ENCODE assay signal across 20 cellular contexts in the genomic region with DNA sequence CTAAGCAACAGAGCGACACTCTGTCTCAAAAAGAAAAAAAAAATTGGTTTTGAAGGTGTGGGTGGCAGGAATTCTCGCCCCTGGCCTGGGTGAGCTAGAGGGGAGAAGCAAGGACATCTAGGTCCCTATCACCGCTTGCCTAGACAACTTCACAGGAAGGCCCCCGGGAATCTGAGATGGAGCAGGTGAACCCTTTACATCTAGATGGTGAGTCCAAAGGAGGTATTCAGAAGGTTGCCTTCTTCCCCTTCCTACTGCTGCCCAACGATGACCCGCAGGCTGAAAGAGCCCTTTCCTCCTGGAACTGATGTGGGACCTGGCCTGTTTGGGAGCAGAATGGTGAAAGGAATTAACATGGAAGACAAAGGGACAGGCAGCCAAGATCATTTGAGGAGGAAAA. TPM values are rescaled to one million over a fixed set of nuclear protein-coding genes. Genes with fewer than 3 reads are reported as not detected.
DNase-seq lines count a peak whose midpoint lies in the region; ATAC-seq and TF ChIP-seq lines count a peak whose summit lies in the region.
"Had no signal": no experiment of that assay in that cellular context is flagged by ENCODE, and none has a peak within 500 bp of the region (broad histone marks: within the 10 kb centered on the region; RNA-seq: fewer than 3 reads in every experiment).

No MANE protein-coding gene starts in this region.

- H3K27ac Mint-ChIP-seq in CD14-positive monocyte: peak overlapping the region in 4 of 7 donors; percentile 45 to 71 (median 58)
- H3K27ac Mint-ChIP-seq: CD4-positive, alpha-beta memory T cell; GM23338; H9 had no signal

- peaks cover 21 to 22% of the 10 kb centered on the region in 2 donors for H3K4me1 ChIP-seq in neuronal stem cell (ENCODE audit: control insufficient read depth in 2 of 2, insufficient read depth in 1 of 2, low read depth in 1 of 2, low read length in 2 of 2)
- H3K4me1 ChIP-seq: BE2C had no signal

- H3K4me1 Mint-ChIP-seq in CD14-positive monocyte: peaks cover 39% of the 10 kb centered on the region

- H3K36me3 ChIP-seq in neuronal stem cell (replicated peaks in 1 of 2; ENCODE audit: control insufficient read depth in 2 of 2, insufficient read depth in 2 of 2, low read length in 2 of 2): no peaks in the 10 kb centered on the region
- H3K36me3 ChIP-seq: BE2C; BLaER1 treated with 17β-estradiol and CSF1 and Interleukin-3, amounts not matched to agents 10 nM and 100 nM had no signal

- intact Hi-C loops in CD14-positive monocyte (cut with micrococcal nuclease): no loop called here

- H3K4me3 ChIP-seq in neuronal stem cell (ENCODE audit: low read length in 2 of 2): no peak overlapping the region
- H3K4me3 ChIP-seq: A549; BLaER1 treated with 17β-estradiol and CSF1 and Interleukin-3, amounts not matched to agents 10 nM and 100 nM; GM23338 had no signal

- H2BK120ac ChIP-seq in neuronal stem cell (ENCODE audit: low read depth, low read length): no peak overlapping the region

- peak overlapping the region; percentile 3 for H2AFZ ChIP-seq in neuronal stem cell (ENCODE audit: low read length)

- H2BK15ac ChIP-seq in neuronal stem cell (ENCODE audit: low read length): no peak overlapping the region

- no peak for TF ChIP-seq CTCF in CD14-positive monocyte (IDR thresholded peaks at IDR 0.05)

- ATAC-seq in GM19324 (IDR thresholded peaks at IDR 0.05; ENCODE audit: low FRiP score, unreplicated experiment) (no peak), GM19463 (IDR thresholded peaks at IDR 0.05; ENCODE audit: unreplicated experiment) (no peak)
- ATAC-seq: A549, GM23338, HCT116 had no signal

- no peaks in the 10 kb centered on the region for H3K27me3 ChIP-seq in neuronal stem cell (ENCODE audit: control insufficient read depth in 3 of 3, insufficient read depth in 3 of 3, low read depth in 1 of 3, low read length in 3 of 3)
- H3K27me3 ChIP-seq: BE2C; BLaER1 treated with 17β-estradiol and CSF1 and Interleukin-3, amounts not matched to agents 10 nM and 100 nM had no signal

- no peak overlapping the region for H2BK12ac ChIP-seq in neuronal stem cell (ENCODE audit: low read length)

- H3K27me3 Mint-ChIP-seq in CD14-positive monocyte (ENCODE audit: low read depth in 3 of 3): no peaks in the 10 kb centered on the region
- H3K27me3 Mint-ChIP-seq: CD4-positive, alpha-beta memory T cell had no signal

- no peak overlapping the region for H3K27ac ChIP-seq in neuronal stem cell (replicated peaks; ENCODE audit: low read length)
- H3K27ac ChIP-seq: 22Rv1 had no signal

- no peak overlapping the region for H3K4me3 Mint-ChIP-seq in CD14-positive monocyte
- H3K4me3 Mint-ChIP-seq: CD4-positive, alpha-beta memory T cell; GM23338; H9 had no signal

- peak overlapping the region; percentile 13 for H3K4ac ChIP-seq in neuronal stem cell (ENCODE audit: low read length)

- no CpG with 5 or more reads among the region's 6 CpGs for WGBS in neuronal stem cell (ENCODE audit: extremely low coverage in 2 of 2, insufficient read length in 2 of 2, insufficient replicate concordance in 1 of 2), 2 donors

- DNase-seq in CD14-positive monocyte (ENCODE audit: low spot score) (no peak), islet precursor cell (peak; percentile 29), neuronal stem cell (ENCODE audit: low spot score) (no peak), NAMALWA (ENCODE audit: low spot score) (no peak)
- DNase-seq: ACHN; BE2C; Calu3; CD4-positive, alpha-beta memory T cell; COR-L47; DMS53; DMS79 treated with DMSO at 0.1 percent for 48 hours; GF-D8; H9 had no signal

- H2AK5ac ChIP-seq in neuronal stem cell (ENCODE audit: low read depth, low read length): no peak overlapping the region

- H3K9me3 ChIP-seq in neuronal stem cell (replicated peaks in 1 of 2; ENCODE audit: control insufficient read depth in 2 of 2, insufficient read depth in 1 of 2, low read depth in 1 of 2, low read length in 2 of 2): no peaks in the 10 kb centered on the region
- H3K9me3 ChIP-seq: A549; BE2C; BLaER1 treated with 17β-estradiol and CSF1 and Interleukin-3, amounts not matched to agents 10 nM and 100 nM had no signal

- H3K9ac ChIP-seq in neuronal stem cell (ENCODE audit: low read depth, low read length, poor library complexity): no peak overlapping the region
- H3K9ac ChIP-seq: BLaER1 treated with 17β-estradiol and CSF1 and Interleukin-3, amounts not matched to agents 10 nM and 100 nM had no signal

- H3K79me1 ChIP-seq in neuronal stem cell (ENCODE audit: low read depth, low read length): no peaks in the 10 kb centered on the region

- peaks cover 0 to 4% of the 10 kb centered on the region in 2 donors for H3K36me3 Mint-ChIP-seq in CD14-positive monocyte
- H3K36me3 Mint-ChIP-seq: CD4-positive, alpha-beta memory T cell had no signal

- H4K91ac ChIP-seq in neuronal stem cell (ENCODE audit: low read depth, low read length, poor library complexity): no peak overlapping the region

- H3K4me2 ChIP-seq in neuronal stem cell (ENCODE audit: insufficient read depth, low read length, poor library complexity, severe bottlenecking): no peak overlapping the region
- H3K4me2 ChIP-seq: A549, GM23338 had no signal

- no peak overlapping the region for H3K14ac ChIP-seq in neuronal stem cell (ENCODE audit: low read length)

- no peak overlapping the region for H3K18ac ChIP-seq in neuronal stem cell (ENCODE audit: low read length)

- H3K23ac ChIP-seq in neuronal stem cell (ENCODE audit: low read depth, low read length, poor library complexity): no peak overlapping the region

- no peak overlapping the region for H2BK5ac ChIP-seq in neuronal stem cell (ENCODE audit: low read length)

- H3K9me3 Mint-ChIP-seq in CD14-positive monocyte: peaks cover 0 to 2% (median 0%) of the 10 kb centered on the region in 7 donors
- H3K9me3 Mint-ChIP-seq: CD4-positive, alpha-beta memory T cell; GM23338; H9 had no signal

- no peak overlapping the region for H4K8ac ChIP-seq in neuronal stem cell (ENCODE audit: low read depth, low read length)

RNA-seq across cellular contexts. Expression of gene CRYBA1, which starts 1.3 kb away (rescaled TPM):
- not detected for polyA plus RNA-seq in CD14-positive monocyte
- 0.89 TPM for polyA plus RNA-seq in neuronal stem cell (2013, experiment 1 of 2)
- polyA plus RNA-seq in neuronal stem cell (2013, experiment 2 of 2): 0.76 TPM
- polyA plus RNA-seq: CD4-positive, alpha-beta memory T cell; GM23338 had no signal

RNA-seq across cellular contexts. Expression of gene NUFIP2, which starts 48.5 kb away (rescaled TPM):
- polyA plus RNA-seq in CD14-positive monocyte: 10 to 100 TPM in 1 of 2 donors, 1 to 10 TPM in 1; 8.7 to 13.7 TPM
- 27.5 TPM for polyA plus RNA-seq in neuronal stem cell (2013, experiment 1 of 2)
- 29.5 TPM for polyA plus RNA-seq in neuronal stem cell (2013, experiment 2 of 2)
